9 cellular contexts compared by ENCODE assay signal in genomic region chr6:5205877-5206840, GRCh38. TPM values are rescaled to one million over a fixed set of nuclear protein-coding genes. Genes with fewer than 3 reads are reported as not detected.
DNase-seq lines count a peak whose midpoint lies in the region; ATAC-seq and TF ChIP-seq lines count a peak whose summit lies in the region.
"Had no signal": no experiment of that assay in that cellular context is flagged by ENCODE, and none has a peak within 500 bp of the region (broad histone marks: within the 10 kb centered on the region; RNA-seq: fewer than 3 reads in every experiment).

No MANE protein-coding gene starts in this region.

- no peak overlapping the region for H3K4me3 Mint-ChIP-seq in activated CD4-positive, alpha-beta T cell treated with anti-CD3 and anti-CD28 coated beads, Interleukin-2, amount 10 ng/mL, durations not matched to agents 24 days and 14 days
- no peak overlapping the region for H3K4me3 Mint-ChIP-seq in activated T-cell treated with anti-CD3 and anti-CD28 coated beads, Interleukin-2, amount 50 U/mL, for 24 hours

- TF ChIP-seq CTCF in brain microvascular endothelial cell (IDR thresholded peaks at IDR 0.05; ENCODE audit: low read depth, low read length, missing control alignments) (no peak), tibial nerve (IDR thresholded peaks at IDR 0.05) (peak in 1 of 5 experiments; percentile 9)

- WGBS in tibial nerve, 2 donors = 18 to 22% methylated on average over 6 of the region's 6 CpGs

- no peaks in the 10 kb centered on the region for H3K36me3 ChIP-seq in brain microvascular endothelial cell (replicated peaks)
- H3K36me3 ChIP-seq in tibial nerve = no peaks in the 10 kb centered on the region

- H3K4me3 ChIP-seq in brain microvascular endothelial cell (ENCODE audit: low read depth, low read length) (no peak overlapping the region), tibial nerve (no peak overlapping the region)

- peaks cover 0 to 64% (median 38%) of the 10 kb centered on the region in 4 donors for H3K4me1 ChIP-seq in tibial nerve

- H3K27me3 Mint-ChIP-seq in activated CD4-positive, alpha-beta T cell treated with anti-CD3 and anti-CD28 coated beads, Interleukin-2, amount 10 ng/mL, durations not matched to agents 24 days and 14 days = no peaks in the 10 kb centered on the region
- H3K27me3 Mint-ChIP-seq in activated T-cell treated with anti-CD3 and anti-CD28 coated beads, Interleukin-2, amount 50 U/mL, for 24 hours = no peaks in the 10 kb centered on the region

- no peaks in the 10 kb centered on the region for H3K9me3 Mint-ChIP-seq in activated CD4-positive, alpha-beta T cell treated with anti-CD3 and anti-CD28 coated beads, Interleukin-2, amount 10 ng/mL, durations not matched to agents 24 days and 14 days
- H3K9me3 Mint-ChIP-seq in activated T-cell treated with anti-CD3 and anti-CD28 coated beads, Interleukin-2, amount 50 U/mL, for 24 hours = no peaks in the 10 kb centered on the region

- ATAC-seq in HG03378 (IDR thresholded peaks at IDR 0.05; ENCODE audit: unreplicated experiment) (no peak), GM18870 (IDR thresholded peaks at IDR 0.05; ENCODE audit: unreplicated experiment) (no peak)
- ATAC-seq: Panc1 had no signal

- H3K27me3 ChIP-seq in brain microvascular endothelial cell (replicated peaks) (no peaks in the 10 kb centered on the region), tibial nerve (no peaks in the 10 kb centered on the region)

- H3K27ac ChIP-seq in brain microvascular endothelial cell (peak overlapping the region; percentile 47), tibial nerve (peak overlapping the region; percentile 50 to 91 (median 78))

- peaks cover 2% of the 10 kb centered on the region for H3K4me1 Mint-ChIP-seq in activated CD4-positive, alpha-beta T cell treated with anti-CD3 and anti-CD28 coated beads, Interleukin-2, amount 10 ng/mL, durations not matched to agents 24 days and 14 days
- H3K4me1 Mint-ChIP-seq in activated T-cell treated with anti-CD3 and anti-CD28 coated beads, Interleukin-2, amount 50 U/mL, for 24 hours (ENCODE audit: low read depth) = peaks cover 9% of the 10 kb centered on the region

- in situ Hi-C loops in brain microvascular endothelial cell (cut with HindIII; ENCODE audit: low pct_ligation_motif_present, low sequenced_read_pairs) = no loop called here

- peak; percentile 48 to 89 for TF ChIP-seq EP300 in tibial nerve (IDR thresholded peaks at IDR 0.05)

- intact Hi-C loops in activated CD4-positive, alpha-beta T cell treated with anti-CD3 and anti-CD28 coated beads, Interleukin-2, amount 10 ng/mL, durations not matched to agents 24 days and 14 days (cut with micrococcal nuclease) = no loop called here

- peaks cover 2% of the 10 kb centered on the region for H3K36me3 Mint-ChIP-seq in activated CD4-positive, alpha-beta T cell treated with anti-CD3 and anti-CD28 coated beads, Interleukin-2, amount 10 ng/mL, durations not matched to agents 24 days and 14 days (ENCODE audit: low read depth)
- H3K36me3 Mint-ChIP-seq in activated T-cell treated with anti-CD3 and anti-CD28 coated beads, Interleukin-2, amount 50 U/mL, for 24 hours (ENCODE audit: low read depth) = peaks cover 56% of the 10 kb centered on the region

- DNase-seq in activated CD4-positive, alpha-beta T cell treated with anti-CD3 and anti-CD28 coated beads, Interleukin-2, amount 10 ng/mL, durations not matched to agents 24 days and 14 days = no peak
- no peak for DNase-seq in activated CD4-positive, alpha-beta T cell treated with anti-CD3 and anti-CD28 coated beads for 4 hours
- peak; percentile 75 for DNase-seq in brain microvascular endothelial cell
- peak; percentile 90 for DNase-seq in kidney glomerular epithelial cell (lab: John Stamatoyannopoulos, UW)
- DNase-seq in tibial nerve (ENCODE audit: low spot score in 2 of 2) = peak; percentile 49 to 68
- DNase-seq in activated T-cell treated with anti-CD3 and anti-CD28 coated beads, Interleukin-2, amount 50 U/mL, for 24 hours = no peak

- no peaks in the 10 kb centered on the region for H3K9me3 ChIP-seq in tibial nerve

- peak overlapping the region; percentile 10 for H3K27ac Mint-ChIP-seq in activated CD4-positive, alpha-beta T cell treated with anti-CD3 and anti-CD28 coated beads, Interleukin-2, amount 10 ng/mL, durations not matched to agents 24 days and 14 days
- H3K27ac Mint-ChIP-seq in activated T-cell treated with anti-CD3 and anti-CD28 coated beads, Interleukin-2, amount 50 U/mL, for 24 hours = no peak overlapping the region

- TF ChIP-seq POLR2A in tibial nerve (IDR thresholded peaks at IDR 0.05) = no peak

RNA-seq across cellular contexts. Expression of gene LYRM4, which starts 54.6 kb away (rescaled TPM):
- 49.4 and 50.3 TPM in 2 replicates for total RNA-seq in activated CD4-positive, alpha-beta T cell treated with anti-CD3 and anti-CD28 coated beads, Interleukin-2, amount 10 ng/mL, durations not matched to agents 24 days and 14 days
- total RNA-seq in tibial nerve = 10 to 100 TPM; 21.8 to 31.0 (median 27.4) TPM

RNA-seq across cellular contexts. Expression of gene FARS2, which starts 55.2 kb away (rescaled TPM):
- total RNA-seq in activated CD4-positive, alpha-beta T cell treated with anti-CD3 and anti-CD28 coated beads, Interleukin-2, amount 10 ng/mL, durations not matched to agents 24 days and 14 days = 21.5 and 24.7 TPM in 2 replicates
- 10 to 100 TPM; 16.4 to 26.1 (median 21.4) TPM for total RNA-seq in tibial nerve

Comparison
In these comparisons a context has a peak if more than half of its experiments do, and no peak if none do; other contexts are left out.
1. DNase-seq: peak in brain microvascular endothelial cell (single experiment), kidney glomerular epithelial cell (single experiment) and tibial nerve (2 of 2); none in activated CD4-positive, alpha-beta T cell treated with anti-CD3 and anti-CD28 coated beads, Interleukin-2, amount 10 ng/mL, durations not matched to agents 24 days and 14 days (single experiment), activated CD4-positive, alpha-beta T cell treated with anti-CD3 and anti-CD28 coated beads for 4 hours (0 of 2) and activated T-cell treated with anti-CD3 and anti-CD28 coated beads, Interleukin-2, amount 50 U/mL, for 24 hours (single experiment).